ENCODE assay signal across 20 cellular contexts in the genomic region with DNA sequence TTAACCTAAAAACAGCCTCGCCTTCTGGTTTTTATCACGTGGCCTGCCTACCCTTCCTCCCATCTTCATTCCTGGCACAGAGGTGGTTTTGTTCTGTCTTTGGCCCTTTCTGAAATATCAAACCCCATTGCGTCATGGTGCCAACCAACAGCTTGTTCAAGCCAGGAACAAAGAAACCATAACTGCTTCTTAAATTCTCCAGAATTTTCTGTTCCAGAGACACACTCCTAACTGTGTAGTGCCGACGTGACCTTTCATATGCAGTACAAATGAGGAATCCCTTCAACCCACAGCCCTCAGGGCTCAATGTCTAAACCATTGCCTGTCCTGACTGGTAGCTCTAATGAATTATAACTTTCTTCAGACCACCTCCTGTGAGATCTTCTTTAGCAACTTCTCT.
"Had no signal": no experiment of that assay in that cellular context is flagged by ENCODE, and none has a peak within 500 bp of the region (broad histone marks: within the 10 kb centered on the region; RNA-seq: fewer than 3 reads in every experiment).

No MANE protein-coding gene starts in this region.

- H3K4me1 ChIP-seq: colonic mucosa, foreskin keratinocyte, left lung, lower lobe of right lung had no signal

- H3K9me3 Mint-ChIP-seq: dendritic cell treated with granulocyte-macrophage colony-stimulating factor and Interleukin-4, amounts not matched to agents 40 ng/mL and 50 ng/mL, for 4 days had no signal

- H3K27me3 ChIP-seq: colonic mucosa, esophagus muscularis mucosa, foreskin keratinocyte, gastrocnemius medialis, heart right ventricle, left lung had no signal

- H3K36me3 ChIP-seq: colonic mucosa, esophagus muscularis mucosa, gastrocnemius medialis, heart right ventricle, left lung, lower lobe of right lung had no signal

- H3K27ac Mint-ChIP-seq: dendritic cell treated with granulocyte-macrophage colony-stimulating factor and Interleukin-4, amounts not matched to agents 40 ng/mL and 50 ng/mL, for 4 days; effector memory CD8-positive, alpha-beta T cell; endodermal cell; mesothelial cell of epicardium had no signal

- H3K27ac ChIP-seq: colonic mucosa, esophagus muscularis mucosa, foreskin keratinocyte, gastrocnemius medialis, heart right ventricle, left lung, lower lobe of right lung had no signal

- H3K4me3 ChIP-seq: colonic mucosa, esophagus muscularis mucosa, gastrocnemius medialis, heart right ventricle, left lung, lower lobe of right lung, mucosa of descending colon had no signal

- H3K4me1 Mint-ChIP-seq: endodermal cell had no signal

- H3K4me3 Mint-ChIP-seq: dendritic cell treated with granulocyte-macrophage colony-stimulating factor and Interleukin-4, amounts not matched to agents 40 ng/mL and 50 ng/mL, for 4 days; effector memory CD8-positive, alpha-beta T cell; endodermal cell; mesothelial cell of epicardium had no signal

- DNase-seq: colonic mucosa; cortex of kidney; effector CD8-positive, alpha-beta T cell; effector memory CD8-positive, alpha-beta T cell; endodermal cell; foreskin keratinocyte; gastrocnemius medialis; glutamatergic neuron; head of caudate nucleus; heart right ventricle; hippocampal formation; left cardiac atrium; left lung; left ventricle myocardium superior; lower lobe of right lung; mesenchymal stem cell; mucosa of descending colon had no signal

- H3K9me3 ChIP-seq: colonic mucosa, esophagus muscularis mucosa, gastrocnemius medialis, heart right ventricle, left lung, lower lobe of right lung, mucosa of descending colon had no signal
